8 cellular contexts compared by ENCODE assay signal in genomic region chr22:39634530-39635399, GRCh38.
A peak's percentile ranks its signal among the peaks of the same experiment; 100 is the strongest.
DNase-seq lines count a peak whose midpoint lies in the region; ATAC-seq and TF ChIP-seq lines count a peak whose summit lies in the region.

No MANE protein-coding gene starts in this region.

- peak; percentile 35 for DNase-seq in DMS 273 (lab: John Stamatoyannopoulos, UW; ENCODE audit: unreplicated experiment)
- no peak for DNase-seq in DMS 273 treated with DMSO at 0.1 percent for 48 hours (lab: John Stamatoyannopoulos, UW)
- DNase-seq in NCI-H1694 (lab: John Stamatoyannopoulos, UW): peak; percentile 38
- DNase-seq in cardiac fibroblast (ENCODE audit: low read depth in 2 of 2): peak; percentile 83 to 90
- DNase-seq in putamen (ENCODE audit: low spot score): peak; percentile 52
- DNase-seq in MV-4-11 (lab: John Stamatoyannopoulos, UW): no peak

- ATAC-seq in GM19035 (IDR thresholded peaks at IDR 0.05; ENCODE audit: unreplicated experiment): no peak
- ATAC-seq in GM21576 (IDR thresholded peaks at IDR 0.05; ENCODE audit: unreplicated experiment): no peak

- no peak overlapping the region for H3K4me3 ChIP-seq in cardiac fibroblast (replicated peaks in 1 of 2; ENCODE audit: low read depth in 2 of 2, low read length in 2 of 2)

- no peak for TF ChIP-seq CTCF in cardiac fibroblast (IDR thresholded peaks at IDR 0.05; ENCODE audit: low read depth, low read length)

Comparison
In these comparisons a context has a peak if more than half of its experiments do, and no peak if none do; other contexts are left out.
1. DNase-seq: peak in DMS 273 (single experiment), NCI-H1694 (single experiment), cardiac fibroblast (2 of 2) and putamen (single experiment); none in DMS 273 treated with DMSO at 0.1 percent for 48 hours (single experiment) and MV-4-11 (single experiment).